ENCODE assay signal across 23 cellular contexts in the genomic region with DNA sequence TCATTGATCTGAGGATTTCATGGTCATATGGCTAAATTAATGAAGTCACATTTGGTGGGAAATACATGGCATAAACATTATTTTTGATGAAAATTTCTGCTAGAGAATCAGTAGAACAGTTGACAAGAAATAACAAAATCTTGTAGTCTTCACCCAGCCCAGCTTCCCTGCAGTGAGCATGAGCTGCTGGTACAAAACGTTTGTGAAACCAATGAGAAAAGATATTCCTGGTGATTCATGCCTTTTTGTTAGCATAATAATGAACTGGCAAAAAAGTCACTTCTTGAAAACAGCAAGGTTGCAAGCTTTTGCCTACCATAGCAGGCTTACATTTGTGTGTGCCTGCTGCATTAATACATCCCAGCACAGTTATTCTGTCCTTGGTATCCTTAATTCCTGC.
A peak's percentile ranks its signal among the peaks of the same experiment; 100 is the strongest.
DNase-seq lines count a peak whose midpoint lies in the region; ATAC-seq and TF ChIP-seq lines count a peak whose summit lies in the region.
"Had no signal": no experiment of that assay in that cellular context is flagged by ENCODE, and none has a peak within 500 bp of the region (broad histone marks: within the 10 kb centered on the region; RNA-seq: fewer than 3 reads in every experiment).

No MANE protein-coding gene starts in this region.

- H3K27me3 ChIP-seq in HUES6 (ENCODE audit: control insufficient read depth, insufficient read depth, low read length): no peaks in the 10 kb centered on the region
- H3K27me3 ChIP-seq: SJSA1 had no signal

- no peak overlapping the region for H3K9ac ChIP-seq in HUES6 (ENCODE audit: low read length)

- H3K4me3 ChIP-seq in HUES6 (ENCODE audit: low read depth, low read length) (peak overlapping the region; percentile 21; the same call in 1 of the 2 replicates), astrocyte of the spinal cord (ENCODE audit: low read depth, low read length) (no peak overlapping the region)
- H3K4me3 ChIP-seq: SJSA1 had no signal

- peaks cover 26% of the 10 kb centered on the region for H3K9me3 Mint-ChIP-seq in T-helper 2 cell treated with Interferon-gamma antibody and Interleukin-4, amounts not matched to agents 5 μg/mL and 100 μg/mL, for 36 hours

- H3K36me3 Mint-ChIP-seq in T-helper 2 cell treated with Interferon-gamma antibody and Interleukin-4, amounts not matched to agents 5 μg/mL and 100 μg/mL, for 36 hours (ENCODE audit: low read depth): no peaks in the 10 kb centered on the region
- H3K36me3 Mint-ChIP-seq: CD4-positive, alpha-beta memory T cell had no signal

- in situ Hi-C loops in astrocyte of the spinal cord (cut with HindIII; ENCODE audit: low sequenced_read_pairs) (no loop called here), KBM-7 (cut with MboI; ENCODE audit: low pct_unique_long_range_greater_than_20kb, low sequenced_read_pairs) (no loop called here)

- TF ChIP-seq CTCF in astrocyte of the spinal cord (IDR thresholded peaks at IDR 0.05; ENCODE audit: low read depth, low read length): no peak

- DNase-seq in astrocyte of the spinal cord (ENCODE audit: low read depth, low spot score) (peak; percentile 33), fibroblast of peridontal ligament (ENCODE audit: extremely low read depth) (peak; percentile 13), KBM-7 (no peak)
- DNase-seq in T-helper 2 cell treated with Interferon-gamma antibody and Interleukin-4, amounts not matched to agents 5 μg/mL and 100 μg/mL, for 36 hours (ENCODE audit: low spot score): no peak
- DNase-seq: C1 segment of cervical spinal cord; CD4-positive, alpha-beta memory T cell; COR-L47; DMS53; KG1; MM.1S; NCI-H1417; NCI-H1694; NCI-H2029 treated with DMSO at 0.1 percent for 48 hours; NCI-H446 treated with DMSO at 0.1 percent for 48 hours; NCI-H526; NCI-H82; NK-92 treated with Interleukin-12 subunit alpha and Interleukin-12 subunit beta, amount 100 ng/mL, for 24 hours; Right ventricle myocardium superior; RPMI8226 had no signal

- peak overlapping the region; percentile 47; the same call in 1 of the 2 replicates for H3K27ac ChIP-seq in HUES6 (ENCODE audit: low read depth, low read length)
- H3K27ac ChIP-seq: SJSA1 had no signal

- no peaks in the 10 kb centered on the region for H3K27me3 Mint-ChIP-seq in T-helper 2 cell treated with Interferon-gamma antibody and Interleukin-4, amounts not matched to agents 5 μg/mL and 100 μg/mL, for 36 hours (ENCODE audit: low read depth)
- H3K27me3 Mint-ChIP-seq: CD4-positive, alpha-beta memory T cell had no signal

- peaks cover 19% of the 10 kb centered on the region for H3K9me3 ChIP-seq in HUES6 (ENCODE audit: control insufficient read depth, insufficient read depth, low read depth, low read length)
- H3K9me3 ChIP-seq: SJSA1 had no signal

- no peaks in the 10 kb centered on the region for H3K4me1 Mint-ChIP-seq in T-helper 2 cell treated with Interferon-gamma antibody and Interleukin-4, amounts not matched to agents 5 μg/mL and 100 μg/mL, for 36 hours (ENCODE audit: low read depth)
- H3K4me1 Mint-ChIP-seq: CD4-positive, alpha-beta memory T cell had no signal

- peaks cover 12% of the 10 kb centered on the region for H3K4me1 ChIP-seq in HUES6 (ENCODE audit: control insufficient read depth, insufficient read depth, low read length)
- H3K4me1 ChIP-seq: SJSA1 had no signal

- H3K36me3 ChIP-seq in HUES6 (ENCODE audit: control insufficient read depth, insufficient read depth, low read length): no peaks in the 10 kb centered on the region; the same call in 1 of the 2 replicates
- H3K36me3 ChIP-seq: SJSA1 had no signal

- no peak for ATAC-seq in GM18520 (IDR thresholded peaks at IDR 0.05; ENCODE audit: unreplicated experiment)
- no peak for ATAC-seq in HG02610 (IDR thresholded peaks at IDR 0.05; ENCODE audit: unreplicated experiment)

- no peak overlapping the region for H3K4me3 Mint-ChIP-seq in T-helper 2 cell treated with Interferon-gamma antibody and Interleukin-4, amounts not matched to agents 5 μg/mL and 100 μg/mL, for 36 hours
- H3K4me3 Mint-ChIP-seq: CD4-positive, alpha-beta memory T cell had no signal

- no peak overlapping the region for H3K27ac Mint-ChIP-seq in T-helper 2 cell treated with Interferon-gamma antibody and Interleukin-4, amounts not matched to agents 5 μg/mL and 100 μg/mL, for 36 hours
- H3K27ac Mint-ChIP-seq: CD4-positive, alpha-beta memory T cell had no signal

Comparison
In these comparisons a context has a peak if more than half of its experiments do, and no peak if none do; other contexts are left out.
1. DNase-seq: peak in astrocyte of the spinal cord (single experiment) and fibroblast of peridontal ligament (single experiment); none in KBM-7 (single experiment) and T-helper 2 cell treated with Interferon-gamma antibody and Interleukin-4, amounts not matched to agents 5 μg/mL and 100 μg/mL, for 36 hours (single experiment).